Comparison of ENCODE assay signal across 1 cellular context in genomic region chr1:94929351-94929814, GRCh38.
A peak's percentile ranks its signal among the peaks of the same experiment; 100 is the strongest.
TF ChIP-seq lines count a peak whose summit lies in the region.

No MANE protein-coding gene starts in this region.

TF ChIP-seq in K562, 482 proteins besides CTCF, POLR2A, EP300 and RAD21:
- TF ChIP-seq NFIC (IDR thresholded peaks at IDR 0.05) (peak; percentile 42), JUND (IDR thresholded peaks at IDR 0.05; ENCODE audit: borderline replicate concordance, low read depth, low read length) (no peak), JUND (tag; IDR thresholded peaks at IDR 0.05; ENCODE audit: borderline replicate concordance, low read depth, low read length) (no peak), TAF9B (IDR thresholded peaks at IDR 0.05; ENCODE audit: partially characterized antibody) (no peak)
